In genomic region chr9:21833090-21833801, GRCh38 we compare ENCODE assay signal across 1 cellular context.
TF ChIP-seq lines count a peak whose summit lies in the region.

No MANE protein-coding gene starts in this region.

TF ChIP-seq in HepG2, 621 proteins besides CTCF, POLR2A, EP300 and RAD21 (continued from another document):
- TF ChIP-seq ZNF142 (CRISPR knock-in tag; IDR thresholded peaks at IDR 0.05) (no peak), SALL2 (CRISPR knock-in tag; IDR thresholded peaks at IDR 0.05) (no peak), ZNF619 (CRISPR knock-in tag; IDR thresholded peaks at IDR 0.05) (no peak), DNMT1 (CRISPR knock-in tag; IDR thresholded peaks at IDR 0.05) (no peak), SNAPC5 (CRISPR knock-in tag; IDR thresholded peaks at IDR 0.05; ENCODE audit: borderline replicate concordance) (no peak), CEBPG (CRISPR knock-in tag; IDR thresholded peaks at IDR 0.05) (no peak), ZSCAN25 (CRISPR knock-in tag; IDR thresholded peaks at IDR 0.05) (no peak)
- TF ChIP-seq, protein P1, sequence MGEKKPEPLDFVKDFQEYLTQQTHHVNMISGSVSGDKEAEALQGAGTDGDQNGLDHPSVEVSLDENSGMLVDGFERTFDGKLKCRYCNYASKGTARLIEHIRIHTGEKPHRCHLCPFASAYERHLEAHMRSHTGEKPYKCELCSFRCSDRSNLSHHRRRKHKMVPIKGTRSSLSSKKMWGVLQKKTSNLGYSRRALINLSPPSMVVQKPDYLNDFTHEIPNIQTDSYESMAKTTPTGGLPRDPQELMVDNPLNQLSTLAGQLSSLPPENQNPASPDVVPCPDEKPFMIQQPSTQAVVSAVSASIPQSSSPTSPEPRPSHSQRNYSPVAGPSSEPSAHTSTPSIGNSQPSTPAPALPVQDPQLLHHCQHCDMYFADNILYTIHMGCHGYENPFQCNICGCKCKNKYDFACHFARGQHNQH (CRISPR knock-in tag; IDR thresholded peaks at IDR 0.05), result no peak
